ENCODE assay signal across 19 cellular contexts in the genomic region with DNA sequence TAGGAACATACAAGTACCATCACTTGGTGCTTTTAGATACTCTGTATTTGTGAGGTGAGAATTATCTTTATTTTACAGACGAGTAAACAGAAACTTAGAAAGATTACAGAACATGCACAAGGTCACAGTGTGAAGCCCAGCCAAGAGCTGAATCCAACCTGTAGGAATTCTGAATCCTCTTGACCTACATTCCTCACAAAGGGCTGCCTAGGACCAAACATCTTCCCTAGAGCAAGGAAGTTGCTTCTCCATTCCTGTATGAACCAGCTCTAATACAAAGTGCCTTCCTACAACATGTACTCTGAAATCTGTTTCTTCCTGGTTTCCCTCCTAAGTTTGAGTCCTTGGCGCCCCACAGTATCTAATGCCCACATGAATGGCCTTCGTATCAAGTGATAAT. TPM values are rescaled to one million over a fixed set of nuclear protein-coding genes. Genes with fewer than 3 reads are reported as not detected.
DNase-seq lines count a peak whose midpoint lies in the region; ATAC-seq, FAIRE-seq and TF ChIP-seq lines count a peak whose summit lies in the region.
"Had no signal": no experiment of that assay in that cellular context is flagged by ENCODE, and none has a peak within 500 bp of the region (broad histone marks: within the 10 kb centered on the region; RNA-seq: fewer than 3 reads in every experiment).

No MANE protein-coding gene starts in this region.

- TF ChIP-seq EP300 in H1 (IDR thresholded peaks at IDR 0.05; ENCODE audit: borderline replicate concordance in 1 of 2, low read depth in 2 of 2, low read length in 2 of 2), result no peak

- TF ChIP-seq POLR2A in H1 (IDR thresholded peaks at IDR 0.05; ENCODE audit: control extremely low read depth in 1 of 2, low read depth in 2 of 2, low read length in 2 of 2), result peak in 1 of 2 experiments; percentile 64; a peak in 2 of 3 replicates

- H3K79me2 ChIP-seq in OCI-LY7 (ENCODE audit: insufficient read depth, low read depth, low read length) (peaks cover 62% of the 10 kb centered on the region), H1 (ENCODE audit: control insufficient read depth in 1 of 2, insufficient read depth in 2 of 2, low read length in 2 of 2) (peaks cover 10 to 71% of the 10 kb centered on the region in 2 experiments; a peak in 3 of 4 replicates)

- H4K91ac ChIP-seq in H1 (replicated peaks; ENCODE audit: insufficient read length, low read length), result no peak overlapping the region

- no peaks in the 10 kb centered on the region for H3K9me2 ChIP-seq in OCI-LY7 (ENCODE audit: insufficient read depth, low read length)

- no peak overlapping the region for H3K56ac ChIP-seq in H1 (replicated peaks; ENCODE audit: insufficient read length, low read depth, low read length)

- no peak overlapping the region for H3K23ac ChIP-seq in H1 (ENCODE audit: insufficient read length)

- H3K9me3 Mint-ChIP-seq in neural crest cell, result no peaks in the 10 kb centered on the region
- H3K9me3 Mint-ChIP-seq: activated T-helper 2 cell treated with anti-CD3 and anti-CD28 coated beads, Interferon-gamma antibody, Interleukin-2, Interleukin-4, amounts not matched to agents 10 μg/mL and 5 μg/mL and 100 μg/mL, durations not matched to agents 14 hours and 24 hours and 36 hours had no signal

- H3K4me1 ChIP-seq in OCI-LY7 (ENCODE audit: insufficient read depth, low read length, poor library complexity, severe bottlenecking) (peaks cover 32% of the 10 kb centered on the region), H1 (replicated peaks in 1 of 4; ENCODE audit: control insufficient read depth in 3 of 4, insufficient read depth in 4 of 4, low read length in 3 of 4) (peaks cover 3 to 13% (median 7%) of the 10 kb centered on the region in 4 experiments; a peak in 5 of 7 replicates)

- TF ChIP-seq CTCF in OCI-LY7 (conservative IDR thresholded peaks at IDR 0.05; ENCODE audit: low read length) (no peak), H1 (IDR thresholded peaks at IDR 0.05; ENCODE audit: control extremely low read depth in 1 of 3, insufficient read depth in 1 of 3, low read depth in 1 of 3, low read length in 3 of 3) (no peak), neural crest cell (conservative IDR thresholded peaks at IDR 0.05) (no peak)

- no peak overlapping the region for H2AK5ac ChIP-seq in H1 (ENCODE audit: low read depth, low read length)

- H3K23me2 ChIP-seq in H1 (ENCODE audit: low read depth, low read length), result peaks cover 4% of the 10 kb centered on the region; the same call in 1 of the 2 replicates

- H2BK20ac ChIP-seq in H1 (ENCODE audit: low read length), result no peak overlapping the region

- H3K27ac ChIP-seq in OCI-LY7 (ENCODE audit: low read depth, low read length, poor library complexity, severe bottlenecking), result no peak overlapping the region
- no peak overlapping the region; the same call in 1 of the 2 replicates for H3K27ac ChIP-seq in H1 (ENCODE audit: low read depth, low read length)
- H3K27ac ChIP-seq: KMS-11, pancreas had no signal

- H3K9ac ChIP-seq in H1 (replicated peaks in 1 of 4; ENCODE audit: extremely low read depth in 1 of 4, low read depth in 3 of 4, low read length in 3 of 4), result peak overlapping the region in 1 of 4 experiments; percentile 9; a peak in 1 of 7 replicates
- H3K9ac ChIP-seq: KMS-11 had no signal

- H2BK5ac ChIP-seq in H1 (ENCODE audit: low read depth, low read length), result no peak overlapping the region

- no peaks in the 10 kb centered on the region for H3K27me3 Mint-ChIP-seq in neural crest cell (ENCODE audit: low read depth)

- H3K4me3 ChIP-seq in OCI-LY7 (ENCODE audit: low read depth, low read length, poor library complexity, severe bottlenecking) (no peak overlapping the region), H1 (ENCODE audit: extremely low read depth in 1 of 4, insufficient read depth in 2 of 4, low read depth in 3 of 4, low read length in 4 of 4) (peak overlapping the region in 2 of 4 experiments; percentile 13 to 95; a peak in 3 of 8 replicates)
- H3K4me3 ChIP-seq: lung, pancreas had no signal

- H3K9me3 ChIP-seq in OCI-LY7 (ENCODE audit: low read length) (no peaks in the 10 kb centered on the region), H1 (ENCODE audit: insufficient read depth in 2 of 2, low read depth in 1 of 2, low read length in 1 of 2) (no peaks in the 10 kb centered on the region)
- H3K9me3 ChIP-seq: pancreas had no signal

- FAIRE-seq in H1 (lab: Jason Lieb, UNC), result peak; percentile 87
- FAIRE-seq: pancreas had no signal

- 53% methylated on average over 3 of the region's 3 CpGs; no CpG with 5 or more reads in 1 of the 2 experiments for WGBS in H1 (ENCODE audit: extremely low coverage in 1 of 2, insufficient coverage in 1 of 2, insufficient read length in 1 of 2, insufficient replicate concordance in 2 of 2, low coverage in 1 of 2, low lambda C conversion rate in 2 of 2, missing lambda C conversion rate in 1 of 2), 2 experiments

- peak overlapping the region; percentile 100 for H3K4me3 Mint-ChIP-seq in neural crest cell
- H3K4me3 Mint-ChIP-seq: B cell had no signal

- TF ChIP-seq RAD21 in H1 (IDR thresholded peaks at IDR 0.05 in 1 of 2, conservative IDR thresholded peaks at IDR 0.05 in 1 of 2; ENCODE audit: low read depth in 2 of 2, low read length in 2 of 2), result no peak

- intact Hi-C loops in OCI-LY7 (cut with micrococcal nuclease; ENCODE audit: unreplicated experiment), result loop anchor here (5.0 to 10.0 kb wide), 5 partner anchors 357 to 1157 kb away; partner anchors contain the start of gene MEX3B
- intact Hi-C loops in sciatic nerve (cut with DNase I), result no loop called here

- POLR2A ChIA-PET in OCI-LY7 (lab: Charles Lee) (interaction anchor here (0.6 to 1.6 kb wide), 3 partner anchors 10 to 939 kb away, joined by 3 to 5 read pairs (median 3); partner anchors contain the start of gene BTBD1), H1 (lab: Charles Lee; ENCODE audit: partially characterized antibody) (interaction anchor here (1.1 to 1.2 kb wide), 2 partner anchors 9 to 13 kb away, joined by 4 read pairs; no protein-coding TSS in a partner anchor)

- peak; percentile 35 for DNase-seq in G401 (ENCODE audit: low spot score)
- no peak for DNase-seq in OCI-LY7 (ENCODE audit: low spot score)
- DNase-seq in H1 (ENCODE audit: low read depth in 1 of 2, low spot score in 2 of 2), result no peak
- no peak for DNase-seq in neural crest cell (ENCODE audit: low read depth, low spot score)
- DNase-seq in DMS153 (lab: John Stamatoyannopoulos, UW), result no peak
- no peak for DNase-seq in AG08396 (ENCODE audit: low spot score)
- no peak for DNase-seq in sciatic nerve (ENCODE audit: low spot score)
- DNase-seq: anterior cingulate cortex, dermis blood vessel endothelial cell, DMS79 treated with DMSO at 0.1 percent for 48 hours, NCI-H1436 treated with DMSO at 0.1 percent for 48 hours, NCI-H510A, pancreas, RPMI8226 had no signal

- CTCF ChIA-PET in OCI-LY7 (lab: Charles Lee; ENCODE audit: unreplicated experiment) (no interaction called here), H1 (lab: Charles Lee; ENCODE audit: partially characterized antibody) (no interaction called here)

- no peak overlapping the region for H4K5ac ChIP-seq in H1 (ENCODE audit: insufficient read length, low read depth, low read length)

- H3K36me3 ChIP-seq in OCI-LY7 (ENCODE audit: insufficient read depth, low read length) (no peaks in the 10 kb centered on the region), H1 (ENCODE audit: control insufficient read depth in 2 of 4, insufficient read depth in 4 of 4, low read length in 3 of 4) (no peaks in the 10 kb centered on the region; a peak in 1 of 8 replicates)
- H3K36me3 ChIP-seq: pancreas had no signal

- ATAC-seq in HG02588 (IDR thresholded peaks at IDR 0.05; ENCODE audit: unreplicated experiment) (no peak), sciatic nerve (no peak)

- BruUV-seq in OCI-LY7 (replicated peaks; lab: Mats Ljungman, UMichigan), result no TSS peak

- H3K4me1 Mint-ChIP-seq in neural crest cell, result peaks cover 42% of the 10 kb centered on the region

- no peak overlapping the region for H2BK120ac ChIP-seq in H1 (replicated peaks; ENCODE audit: low read depth, low read length)

- H3K18ac ChIP-seq in H1 (ENCODE audit: extremely low read depth, low read length), result no peak overlapping the region

- H3K27me3 ChIP-seq in H1 (replicated peaks in 1 of 4; ENCODE audit: control insufficient read depth in 3 of 4, extremely low read depth in 1 of 4, insufficient read depth in 3 of 4, low read length in 3 of 4), result no peaks in the 10 kb centered on the region; a peak in 1 of 7 replicates
- H3K27me3 ChIP-seq: pancreas had no signal

- no peak overlapping the region for H3K4ac ChIP-seq in H1 (replicated peaks; ENCODE audit: insufficient read length, low read depth, low read length)

- H4K20me1 ChIP-seq in OCI-LY7 (ENCODE audit: insufficient read depth, low read length) (0 out of 2 replicates have a peak, but pooled peaks cover 6% of the 10 kb centered on the region), H1 (replicated peaks in 1 of 2; ENCODE audit: control insufficient read depth in 1 of 2, insufficient read depth in 2 of 2, low read length in 2 of 2) (peaks cover 5 to 8% of the 10 kb centered on the region in 2 experiments)

- H3K27ac Mint-ChIP-seq in neural crest cell (ENCODE audit: unreplicated experiment), result no peak overlapping the region
- H3K27ac Mint-ChIP-seq: activated T-helper 2 cell treated with anti-CD3 and anti-CD28 coated beads, Interferon-gamma antibody, Interleukin-2, Interleukin-4, amounts not matched to agents 10 μg/mL and 5 μg/mL and 100 μg/mL, durations not matched to agents 14 hours and 24 hours and 36 hours; B cell had no signal

- no peak overlapping the region for H4K8ac ChIP-seq in H1 (ENCODE audit: extremely low read depth, insufficient read depth, low read length)

- H2BK12ac ChIP-seq in H1 (ENCODE audit: low read depth, low read length), result no peak overlapping the region

- H2BK15ac ChIP-seq in H1 (ENCODE audit: low read length), result no peak overlapping the region

- no peaks in the 10 kb centered on the region for H3K79me1 ChIP-seq in H1 (ENCODE audit: low read depth, low read length)

- H3K14ac ChIP-seq in H1 (ENCODE audit: insufficient read length), result no peak overlapping the region

- no peaks in the 10 kb centered on the region for H3K36me3 Mint-ChIP-seq in neural crest cell (ENCODE audit: low read depth)

- H3K4me2 ChIP-seq in OCI-LY7 (ENCODE audit: low read length) (peak overlapping the region; percentile 63), H1 (ENCODE audit: insufficient read depth in 1 of 2, low read depth in 2 of 2, low read length in 2 of 2) (peak overlapping the region; percentile 69 to 77)
- H3K4me2 ChIP-seq: KMS-11 had no signal

- H2AFZ ChIP-seq in OCI-LY7 (ENCODE audit: low read length), result no peak overlapping the region
- H2AFZ ChIP-seq in H1 (ENCODE audit: low read length), result no peak overlapping the region

- in situ Hi-C loops in G401 (cut with HindIII; ENCODE audit: low sequenced_read_pairs), result no loop called here

RNA-seq across cellular contexts. Expression of gene HDGFL3, which starts 2.9 kb away (rescaled TPM):
- 31.3 and 67.3 TPM in 2 replicates for total RNA-seq in G401 (2014; rRNA removed; shearing (Covaris generic))
- 29.3 and 57.6 TPM in 2 replicates for total RNA-seq in OCI-LY7 (2014; rRNA removed; shearing (Covaris generic))
- total RNA-seq in OCI-LY7 (2022) (74.4 and 84.8 TPM in 2 replicates), neural crest cell (127 and 130 TPM in 2 replicates), sciatic nerve (53.8 TPM)
- 149 and 156 TPM in 2 replicates for total RNA-seq in H1 (2021; fragmentation: NEBNext Ultra II Directional; extraction: Animal tissue kit (Norgen Biotek cat#: 25700))
- polyA plus RNA-seq in H1 (2011; rRNA removed), result 7.3 and 14.1 TPM in 2 replicates
- polyA plus RNA-seq in H1 (2011; cell fraction: cytosol; rRNA removed), result 38.6 TPM
- polyA plus RNA-seq in H1 (2011; cell fraction: nucleus; rRNA removed), result 11.3 TPM
- polyA plus RNA-seq in H1 (2012, experiment 1 of 2), result 67.3 to 138 TPM (median 73.7 TPM) in 4 replicates
- 9.7 TPM for polyA plus RNA-seq in H1 (2012, experiment 2 of 2)
- 165 TPM for polyA plus RNA-seq in H1 (2013, experiment 1 of 2)
- 147 TPM for polyA plus RNA-seq in H1 (2013, experiment 2 of 2)
- polyA minus RNA-seq in H1 (2011; rRNA and poly(A)+ RNA removed), result 11.1 and 13.5 TPM in 2 replicates
- polyA minus RNA-seq in H1 (2011; cell fraction: cytosol; rRNA and poly(A)+ RNA removed), result 48.6 TPM
- 38.6 TPM for polyA minus RNA-seq in H1 (2011; cell fraction: nucleus; rRNA and poly(A)+ RNA removed)
